Comparison of ENCODE assay signal across 1 cellular context in the genomic region with DNA sequence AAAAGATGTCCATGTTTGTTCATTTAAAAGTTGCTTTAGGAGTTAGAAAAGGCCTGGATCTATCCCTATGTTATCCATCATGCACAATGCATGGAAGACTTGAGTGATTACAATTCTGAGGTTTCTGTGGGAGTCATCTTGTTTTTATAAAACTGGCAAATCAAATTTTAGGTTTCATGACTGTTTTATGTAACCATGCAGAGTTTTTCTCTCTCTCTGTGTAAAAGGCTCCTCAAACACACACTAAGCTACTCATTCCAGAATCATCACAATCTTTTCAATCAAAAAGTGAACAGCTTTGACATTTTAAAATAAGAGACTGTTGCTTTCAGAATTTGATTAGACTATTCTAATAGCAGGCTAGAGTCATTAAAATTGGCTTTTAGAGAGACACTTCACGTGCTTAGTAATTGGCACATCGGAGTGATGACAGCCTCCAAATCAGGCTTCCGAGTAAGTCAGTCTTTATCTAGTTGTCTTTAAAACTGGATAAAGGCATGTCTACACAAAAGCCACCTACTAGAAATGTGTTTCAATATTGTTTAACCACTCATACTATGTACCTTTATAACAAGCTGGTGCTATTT.
TF ChIP-seq lines count a peak whose summit lies in the region.

No MANE protein-coding gene starts in this region.

TF ChIP-seq in WTC11, 78 proteins besides CTCF, POLR2A, EP300 and RAD21 (continued from another document):
- TF ChIP-seq, protein P1, sequence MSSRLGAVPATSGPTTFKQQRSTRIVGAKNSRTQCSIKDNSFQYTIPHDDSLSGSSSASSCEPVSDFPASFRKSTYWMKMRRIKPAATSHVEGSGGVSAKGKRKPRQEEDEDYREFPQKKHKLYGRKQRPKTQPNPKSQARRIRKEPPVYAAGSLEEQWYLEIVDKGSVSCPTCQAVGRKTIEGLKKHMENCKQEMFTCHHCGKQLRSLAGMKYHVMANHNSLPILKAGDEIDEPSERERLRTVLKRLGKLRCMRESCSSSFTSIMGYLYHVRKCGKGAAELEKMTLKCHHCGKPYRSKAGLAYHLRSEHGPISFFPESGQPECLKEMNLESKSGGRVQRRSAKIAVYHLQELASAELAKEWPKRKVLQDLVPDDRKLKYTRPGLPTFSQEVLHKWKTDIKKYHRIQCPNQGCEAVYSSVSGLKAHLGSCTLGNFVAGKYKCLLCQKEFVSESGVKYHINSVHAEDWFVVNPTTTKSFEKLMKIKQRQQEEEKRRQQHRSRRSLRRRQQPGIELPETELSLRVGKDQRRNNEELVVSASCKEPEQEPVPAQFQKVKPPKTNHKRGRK (CRISPR knock-in tag; IDR thresholded peaks at IDR 0.05; ENCODE audit: borderline replicate concordance), result no peak
- TF ChIP-seq JUN (CRISPR knock-in tag; IDR thresholded peaks at IDR 0.05) (no peak), PRRX2 (CRISPR knock-in tag; IDR thresholded peaks at IDR 0.05) (no peak), NR2C2 (CRISPR knock-in tag; IDR thresholded peaks at IDR 0.05) (no peak), ZNF219 (CRISPR knock-in tag; IDR thresholded peaks at IDR 0.05; ENCODE audit: borderline replicate concordance) (no peak), CREM (CRISPR knock-in tag; IDR thresholded peaks at IDR 0.05) (no peak), GTF2I (CRISPR knock-in tag; conservative IDR thresholded peaks at IDR 0.05) (no peak), SMAD3 (CRISPR knock-in tag; IDR thresholded peaks at IDR 0.05; ENCODE audit: borderline replicate concordance) (no peak), JAZF1 (CRISPR knock-in tag; IDR thresholded peaks at IDR 0.05) (no peak), NFATC4 (CRISPR knock-in tag; IDR thresholded peaks at IDR 0.05) (no peak), ATF1 (CRISPR knock-in tag; IDR thresholded peaks at IDR 0.05) (no peak), TEAD1 (CRISPR knock-in tag; IDR thresholded peaks at IDR 0.05) (no peak)
- TF ChIP-seq, protein P2, sequence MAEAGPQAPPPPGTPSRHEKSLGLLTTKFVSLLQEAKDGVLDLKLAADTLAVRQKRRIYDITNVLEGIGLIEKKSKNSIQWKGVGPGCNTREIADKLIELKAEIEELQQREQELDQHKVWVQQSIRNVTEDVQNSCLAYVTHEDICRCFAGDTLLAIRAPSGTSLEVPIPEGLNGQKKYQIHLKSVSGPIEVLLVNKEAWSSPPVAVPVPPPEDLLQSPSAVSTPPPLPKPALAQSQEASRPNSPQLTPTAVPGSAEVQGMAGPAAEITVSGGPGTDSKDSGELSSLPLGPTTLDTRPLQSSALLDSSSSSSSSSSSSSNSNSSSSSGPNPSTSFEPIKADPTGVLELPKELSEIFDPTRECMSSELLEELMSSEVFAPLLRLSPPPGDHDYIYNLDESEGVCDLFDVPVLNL (CRISPR knock-in tag; IDR thresholded peaks at IDR 0.05; ENCODE audit: borderline replicate concordance, low read depth), result no peak
- TF ChIP-seq, protein P3, sequence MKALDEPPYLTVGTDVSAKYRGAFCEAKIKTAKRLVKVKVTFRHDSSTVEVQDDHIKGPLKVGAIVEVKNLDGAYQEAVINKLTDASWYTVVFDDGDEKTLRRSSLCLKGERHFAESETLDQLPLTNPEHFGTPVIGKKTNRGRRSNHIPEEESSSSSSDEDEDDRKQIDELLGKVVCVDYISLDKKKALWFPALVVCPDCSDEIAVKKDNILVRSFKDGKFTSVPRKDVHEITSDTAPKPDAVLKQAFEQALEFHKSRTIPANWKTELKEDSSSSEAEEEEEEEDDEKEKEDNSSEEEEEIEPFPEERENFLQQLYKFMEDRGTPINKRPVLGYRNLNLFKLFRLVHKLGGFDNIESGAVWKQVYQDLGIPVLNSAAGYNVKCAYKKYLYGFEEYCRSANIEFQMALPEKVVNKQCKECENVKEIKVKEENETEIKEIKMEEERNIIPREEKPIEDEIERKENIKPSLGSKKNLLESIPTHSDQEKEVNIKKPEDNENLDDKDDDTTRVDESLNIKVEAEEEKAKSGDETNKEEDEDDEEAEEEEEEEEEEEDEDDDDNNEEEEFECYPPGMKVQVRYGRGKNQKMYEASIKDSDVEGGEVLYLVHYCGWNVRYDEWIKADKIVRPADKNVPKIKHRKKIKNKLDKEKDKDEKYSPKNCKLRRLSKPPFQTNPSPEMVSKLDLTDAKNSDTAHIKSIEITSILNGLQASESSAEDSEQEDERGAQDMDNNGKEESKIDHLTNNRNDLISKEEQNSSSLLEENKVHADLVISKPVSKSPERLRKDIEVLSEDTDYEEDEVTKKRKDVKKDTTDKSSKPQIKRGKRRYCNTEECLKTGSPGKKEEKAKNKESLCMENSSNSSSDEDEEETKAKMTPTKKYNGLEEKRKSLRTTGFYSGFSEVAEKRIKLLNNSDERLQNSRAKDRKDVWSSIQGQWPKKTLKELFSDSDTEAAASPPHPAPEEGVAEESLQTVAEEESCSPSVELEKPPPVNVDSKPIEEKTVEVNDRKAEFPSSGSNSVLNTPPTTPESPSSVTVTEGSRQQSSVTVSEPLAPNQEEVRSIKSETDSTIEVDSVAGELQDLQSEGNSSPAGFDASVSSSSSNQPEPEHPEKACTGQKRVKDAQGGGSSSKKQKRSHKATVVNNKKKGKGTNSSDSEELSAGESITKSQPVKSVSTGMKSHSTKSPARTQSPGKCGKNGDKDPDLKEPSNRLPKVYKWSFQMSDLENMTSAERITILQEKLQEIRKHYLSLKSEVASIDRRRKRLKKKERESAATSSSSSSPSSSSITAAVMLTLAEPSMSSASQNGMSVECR (CRISPR knock-in tag; IDR thresholded peaks at IDR 0.05; ENCODE audit: borderline replicate concordance), result no peak
- TF ChIP-seq, protein P4, sequence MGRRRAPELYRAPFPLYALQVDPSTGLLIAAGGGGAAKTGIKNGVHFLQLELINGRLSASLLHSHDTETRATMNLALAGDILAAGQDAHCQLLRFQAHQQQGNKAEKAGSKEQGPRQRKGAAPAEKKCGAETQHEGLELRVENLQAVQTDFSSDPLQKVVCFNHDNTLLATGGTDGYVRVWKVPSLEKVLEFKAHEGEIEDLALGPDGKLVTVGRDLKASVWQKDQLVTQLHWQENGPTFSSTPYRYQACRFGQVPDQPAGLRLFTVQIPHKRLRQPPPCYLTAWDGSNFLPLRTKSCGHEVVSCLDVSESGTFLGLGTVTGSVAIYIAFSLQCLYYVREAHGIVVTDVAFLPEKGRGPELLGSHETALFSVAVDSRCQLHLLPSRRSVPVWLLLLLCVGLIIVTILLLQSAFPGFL (CRISPR knock-in tag; IDR thresholded peaks at IDR 0.05; ENCODE audit: borderline replicate concordance), result no peak
- TF ChIP-seq, protein P5, sequence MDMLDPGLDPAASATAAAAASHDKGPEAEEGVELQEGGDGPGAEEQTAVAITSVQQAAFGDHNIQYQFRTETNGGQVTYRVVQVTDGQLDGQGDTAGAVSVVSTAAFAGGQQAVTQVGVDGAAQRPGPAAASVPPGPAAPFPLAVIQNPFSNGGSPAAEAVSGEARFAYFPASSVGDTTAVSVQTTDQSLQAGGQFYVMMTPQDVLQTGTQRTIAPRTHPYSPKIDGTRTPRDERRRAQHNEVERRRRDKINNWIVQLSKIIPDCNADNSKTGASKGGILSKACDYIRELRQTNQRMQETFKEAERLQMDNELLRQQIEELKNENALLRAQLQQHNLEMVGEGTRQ (CRISPR knock-in tag; IDR thresholded peaks at IDR 0.05), result no peak
